ENCODE assay signal across 13 cellular contexts in genomic region chr2:237791977-237792727, GRCh38. TPM values are rescaled to one million over a fixed set of nuclear protein-coding genes. Genes with fewer than 3 reads are reported as not detected.
A peak's percentile ranks its signal among the peaks of the same experiment; 100 is the strongest.
DNase-seq lines count a peak whose midpoint lies in the region; ATAC-seq and TF ChIP-seq lines count a peak whose summit lies in the region.
"Had no signal": no experiment of that assay in that cellular context is flagged by ENCODE, and none has a peak within 500 bp of the region (broad histone marks: within the 10 kb centered on the region; RNA-seq: fewer than 3 reads in every experiment).

No MANE protein-coding gene starts in this region.

- H3K27ac ChIP-seq in cardiac muscle cell: no peak overlapping the region
- H3K27ac ChIP-seq in right atrium auricular region: no peak overlapping the region
- H3K27ac ChIP-seq in WERI-Rb-1: no peak overlapping the region
- H3K27ac ChIP-seq in foreskin keratinocyte: no peak overlapping the region

- H3K9me3 ChIP-seq in cardiac muscle cell (ENCODE audit: low read depth) (peaks cover under 1% of the 10 kb centered on the region), right atrium auricular region (peaks cover 0 to 3% of the 10 kb centered on the region in 2 donors), WERI-Rb-1 (ENCODE audit: severe bottlenecking) (peaks cover 4% of the 10 kb centered on the region), HAP-1 (no peaks in the 10 kb centered on the region)

- no peaks in the 10 kb centered on the region for H3K27me3 ChIP-seq in cardiac muscle cell
- H3K27me3 ChIP-seq in right atrium auricular region: no peaks in the 10 kb centered on the region
- no peaks in the 10 kb centered on the region for H3K27me3 ChIP-seq in WERI-Rb-1 (ENCODE audit: insufficient read depth, low read depth, severe bottlenecking)
- H3K27me3 ChIP-seq in foreskin keratinocyte: no peaks in the 10 kb centered on the region
- H3K27me3 ChIP-seq in HAP-1 (ENCODE audit: low read depth): no peaks in the 10 kb centered on the region

- peak; percentile 50 for TF ChIP-seq CTCF in cardiac muscle cell (IDR thresholded peaks at IDR 0.05; ENCODE audit: low read depth, low read length)
- TF ChIP-seq CTCF in right atrium auricular region (IDR thresholded peaks at IDR 0.05): no peak
- TF ChIP-seq CTCF in WERI-Rb-1 (IDR thresholded peaks at IDR 0.05; ENCODE audit: low read depth, low read length): peak; percentile 63
- peak; percentile 36 for TF ChIP-seq CTCF in foreskin keratinocyte (conservative IDR thresholded peaks at IDR 0.05)
- TF ChIP-seq CTCF in GM13977 (IDR thresholded peaks at IDR 0.05; ENCODE audit: extremely low read depth, insufficient read depth, missing control alignments): no peak

- H3K4me1 Mint-ChIP-seq in activated T-cell treated with anti-CD3 and anti-CD28 coated beads, Interleukin-2, amount 50 U/mL, for 24 hours (ENCODE audit: low read depth): peaks cover 5% of the 10 kb centered on the region
- H3K4me1 Mint-ChIP-seq: B cell had no signal

- in situ Hi-C loops in HAP-1 (cut with MboI; ENCODE audit: low sequenced_read_pairs) (no loop called here), GM13977 (cut with MboI; ENCODE audit: low pct_unique_long_range_greater_than_20kb, low sequenced_read_pairs, unreplicated experiment) (no loop called here)

- H3K4me1 ChIP-seq in cardiac muscle cell (ENCODE audit: low read depth) (no peaks in the 10 kb centered on the region), right atrium auricular region (no peaks in the 10 kb centered on the region), foreskin keratinocyte (no peaks in the 10 kb centered on the region), HAP-1 (no peaks in the 10 kb centered on the region)

- no peak overlapping the region for H3K4me3 Mint-ChIP-seq in activated T-cell treated with anti-CD3 and anti-CD28 coated beads, Interleukin-2, amount 50 U/mL, for 24 hours
- H3K4me3 Mint-ChIP-seq: B cell had no signal

- peak; percentile 43 for ATAC-seq in foreskin keratinocyte
- ATAC-seq: GM12878 had no signal

- H3K27ac Mint-ChIP-seq in activated T-cell treated with anti-CD3 and anti-CD28 coated beads, Interleukin-2, amount 50 U/mL, for 24 hours: no peak overlapping the region
- H3K27ac Mint-ChIP-seq: B cell had no signal

- peaks cover 20% of the 10 kb centered on the region for H3K36me3 Mint-ChIP-seq in activated T-cell treated with anti-CD3 and anti-CD28 coated beads, Interleukin-2, amount 50 U/mL, for 24 hours (ENCODE audit: low read depth)

- H3K9me3 Mint-ChIP-seq in activated T-cell treated with anti-CD3 and anti-CD28 coated beads, Interleukin-2, amount 50 U/mL, for 24 hours: no peaks in the 10 kb centered on the region

- H3K27me3 Mint-ChIP-seq in activated T-cell treated with anti-CD3 and anti-CD28 coated beads, Interleukin-2, amount 50 U/mL, for 24 hours: no peaks in the 10 kb centered on the region
- H3K27me3 Mint-ChIP-seq: B cell had no signal

- H3K36me3 ChIP-seq in cardiac muscle cell (no peaks in the 10 kb centered on the region), right atrium auricular region (no peaks in the 10 kb centered on the region), WERI-Rb-1 (no peaks in the 10 kb centered on the region), HAP-1 (replicated peaks) (no peaks in the 10 kb centered on the region)

- DNase-seq in cardiac muscle cell (ENCODE audit: low read depth in 1 of 2, low spot score in 1 of 2): peak in 1 of 2 donors; percentile 43
- DNase-seq in right atrium auricular region (ENCODE audit: low spot score): no peak
- no peak for DNase-seq in WERI-Rb-1
- DNase-seq in foreskin keratinocyte: peak; percentile 28 to 45
- no peak for DNase-seq in HAP-1 (ENCODE audit: low spot score in 2 of 2)
- DNase-seq in GM13977 (ENCODE audit: low spot score): no peak
- DNase-seq in activated T-cell treated with anti-CD3 and anti-CD28 coated beads, Interleukin-2, amount 50 U/mL, for 24 hours: no peak
- no peak for DNase-seq in NCI-H1694 treated with DMSO at 0.1 percent for 48 hours (lab: John Stamatoyannopoulos, UW)
- DNase-seq: glutamatergic neuron; midbrain; stimulated activated CD8-positive, alpha-beta memory T cell treated with anti-CD3 and anti-CD28 coated beads, Interleukin-4, amount 100 ng/mL, for 48 hours had no signal

- H3K4me3 ChIP-seq in cardiac muscle cell: no peak overlapping the region
- no peak overlapping the region for H3K4me3 ChIP-seq in right atrium auricular region
- no peak overlapping the region for H3K4me3 ChIP-seq in WERI-Rb-1 (ENCODE audit: low read depth, low read length)
- H3K4me3 ChIP-seq in HAP-1: no peak overlapping the region
- H3K4me3 ChIP-seq: GM12878 had no signal

RNA-seq across cellular contexts. Expression of gene RBM44, which starts 6.4 kb away (rescaled TPM):
- total RNA-seq in cardiac muscle cell (0.51 and 0.67 TPM in 2 replicates), right atrium auricular region (under 1 TPM; 0.30 to 0.55 TPM), foreskin keratinocyte (0.07 and 0.14 TPM in 2 replicates)
- polyA plus RNA-seq in cardiac muscle cell (0.15 and 0.46 TPM in 2 replicates), foreskin keratinocyte (0.01 and 0.04 TPM in 2 replicates)

Comparison
In these comparisons a context has a peak if more than half of its experiments do, and no peak if none do; other contexts are left out.
1. CTCF ChIP-seq: peak in cardiac muscle cell (single experiment), WERI-Rb-1 (single experiment) and foreskin keratinocyte (single experiment); none in right atrium auricular region (0 of 2) and GM13977 (single experiment).
2. DNase-seq: peak in foreskin keratinocyte (2 of 2); none in right atrium auricular region (single experiment), WERI-Rb-1 (single experiment), HAP-1 (0 of 2), GM13977 (single experiment), activated T-cell treated with anti-CD3 and anti-CD28 coated beads, Interleukin-2, amount 50 U/mL, for 24 hours (single experiment) and NCI-H1694 treated with DMSO at 0.1 percent for 48 hours (single experiment).